In genomic region chr1:75785964-75786853, GRCh38 we compare ENCODE assay signal across 8 cellular contexts. TPM values are rescaled to one million over a fixed set of nuclear protein-coding genes. Genes with fewer than 3 reads are reported as not detected.
DNase-seq lines count a peak whose midpoint lies in the region; ATAC-seq and TF ChIP-seq lines count a peak whose summit lies in the region.

RABGGTB (plus strand) TSS chr1:75786256; CDS start chr1:75786272, 16 bp downstream.

- ATAC-seq in HG02571 (IDR thresholded peaks at IDR 0.05; ENCODE audit: unreplicated experiment): peak; percentile 67

- peaks cover 8 to 10% of the 10 kb centered on the region in 2 experiments for H3K4me1 ChIP-seq in SK-N-SH (ENCODE audit: control insufficient read depth in 1 of 2, insufficient read depth in 2 of 2, low read depth in 1 of 2, low read length in 1 of 2)

- H3K9me3 ChIP-seq in SK-N-SH: no peaks in the 10 kb centered on the region

- WGBS in SK-N-SH (ENCODE audit: low lambda C conversion rate): 2% methylated on average over 24 of the region's 28 CpGs

- peak within 1 kb of the TSS; percentile 62 to 74 for H3K4me3 ChIP-seq in SK-N-SH (ENCODE audit: low read depth in 2 of 2, low read length in 1 of 2)

- no peak for TF ChIP-seq RAD21 in SK-N-SH (IDR thresholded peaks at IDR 0.05; ENCODE audit: low read length)

- H3F3A ChIP-seq in SK-N-SH (replicated peaks; ENCODE audit: insufficient read depth): peaks cover 24% of the 10 kb centered on the region

- peaks cover 52% of the 10 kb centered on the region for H3K79me2 ChIP-seq in SK-N-SH (ENCODE audit: insufficient read depth)

- CTCF ChIA-PET in SK-N-SH (lab: Yijun Ruan, JAX): interaction anchor here (1.1 to 1.2 kb wide), 2 partner anchors 520 to 583 kb away, joined by 3 read pairs; no protein-coding TSS in a partner anchor

- TF ChIP-seq CTCF in SK-N-SH (IDR thresholded peaks at IDR 0.05): no peak

- peak within 1 kb of the TSS; percentile 91 for H2AFZ ChIP-seq in SK-N-SH (ENCODE audit: low read depth)

- POLR2A ChIA-PET in SK-N-SH (lab: Yijun Ruan, JAX): interaction anchor here (0.5 to 1.6 kb wide), 6 partner anchors 10 to 340 kb away, joined by 3 to 8 read pairs (median 3); partner anchors contain the start of genes ACADM and MSH4

- DNase-seq in GM04504 (ENCODE audit: low read depth): peak; percentile 91
- peak; percentile 80 for DNase-seq in NCI-H1048 (lab: John Stamatoyannopoulos, UW)
- DNase-seq in SK-N-SH: peak; percentile 92
- DNase-seq in activated naive CD4-positive, alpha-beta T cell treated with anti-CD3 and anti-CD28 coated beads, Interleukin-2, amount 50 U/mL, for 16 hours: peak; percentile 95
- peak; percentile 92 for DNase-seq in germinal center (ENCODE audit: low spot score)
- peak; percentile 89 for DNase-seq in non-pigmented ciliary epithelial cell (ENCODE audit: low read depth)
- DNase-seq in superior temporal gyrus (ENCODE audit: extremely low spot score): peak; percentile 98

- H3K27me3 ChIP-seq in SK-N-SH (ENCODE audit: insufficient read depth): no peaks in the 10 kb centered on the region

- H3K4me2 ChIP-seq in SK-N-SH: peak within 1 kb of the TSS; percentile 78

- H3K9ac ChIP-seq in SK-N-SH: peak within 1 kb of the TSS; percentile 92

- peak within 1 kb of the TSS; percentile 66 to 92 for H3K27ac ChIP-seq in SK-N-SH (ENCODE audit: low read depth in 2 of 2, low read length in 1 of 2)

- H3K9me2 ChIP-seq in SK-N-SH: no peaks in the 10 kb centered on the region

- H4K20me1 ChIP-seq in SK-N-SH (ENCODE audit: insufficient read depth): peaks cover 45% of the 10 kb centered on the region

- TF ChIP-seq EP300 in SK-N-SH (IDR thresholded peaks at IDR 0.05; ENCODE audit: borderline replicate concordance in 1 of 2, low read depth in 1 of 2, low read length in 1 of 2): no peak; a peak in 2 of 4 replicates

- peaks cover 35 to 42% of the 10 kb centered on the region in 2 experiments for H3K36me3 ChIP-seq in SK-N-SH (replicated peaks in 1 of 2; ENCODE audit: control insufficient read depth in 1 of 2, insufficient read depth in 2 of 2, low read length in 1 of 2)

TF ChIP-seq in SK-N-SH, 30 proteins besides CTCF, POLR2A, EP300 and RAD21 (continues in another document):
- TF ChIP-seq USF1 (IDR thresholded peaks at IDR 0.05; ENCODE audit: borderline replicate concordance, low read depth) (no peak), CHD2 (IDR thresholded peaks at IDR 0.05; ENCODE audit: low read length, partially characterized antibody) (no peak), POLR2AphosphoS5 (IDR thresholded peaks at IDR 0.05; ENCODE audit: low read depth, low read length) (peak; percentile 100), PBX3 (IDR thresholded peaks at IDR 0.05) (no peak), REST (IDR thresholded peaks at IDR 0.05; ENCODE audit: low read depth, low read length) (peak; percentile 72; the same call in 1 of the 2 replicates), TAF1 (IDR thresholded peaks at IDR 0.05; ENCODE audit: borderline replicate concordance, low read depth, low read length) (peak; percentile 98), JUND (IDR thresholded peaks at IDR 0.05) (no peak), FOSL2 (IDR thresholded peaks at IDR 0.05; ENCODE audit: borderline replicate concordance, low read depth) (no peak), FOXM1 (IDR thresholded peaks at IDR 0.05; ENCODE audit: low read depth) (no peak), NRF1 (IDR thresholded peaks at IDR 0.05; ENCODE audit: low read depth, low read length) (peak; percentile 87), GATA2 (CRISPR knock-in tag; IDR thresholded peaks at IDR 0.05) (no peak), MXI1 (IDR thresholded peaks at IDR 0.05; ENCODE audit: low read depth, low read length) (peak; percentile 65; the same call in 1 of the 2 replicates), ELF1 (IDR thresholded peaks at IDR 0.05) (peak; percentile 62), TCF12 (IDR thresholded peaks at IDR 0.05) (peak; percentile 28; the same call in 1 of the 2 replicates), GABPA (IDR thresholded peaks at IDR 0.05; ENCODE audit: low read depth) (peak; percentile 28; the same call in 1 of the 2 replicates), RXRA (IDR thresholded peaks at IDR 0.05; ENCODE audit: borderline replicate concordance, low read depth) (no peak), NFIC (IDR thresholded peaks at IDR 0.05; ENCODE audit: borderline replicate concordance) (no peak), IRF3 (IDR thresholded peaks at IDR 0.05; ENCODE audit: low read depth, low read length) (no peak), YY1 (IDR thresholded peaks at IDR 0.05; ENCODE audit: low read depth) (no peak), RCOR1 (IDR thresholded peaks at IDR 0.05; ENCODE audit: low read length) (no peak; the same call in 1 of the 2 replicates), USF2 (IDR thresholded peaks at IDR 0.05; ENCODE audit: borderline replicate concordance, low read depth, low read length) (no peak)

RNA-seq across cellular contexts. Expression of gene RABGGTB, which starts in this region (rescaled TPM):
- 59.0 and 95.5 TPM in 2 replicates for polyA plus RNA-seq in SK-N-SH (2012; rRNA removed)
- 66.3 and 98.2 TPM in 2 replicates for polyA plus RNA-seq in SK-N-SH (2012; cell fraction: cytosol; rRNA removed)
- polyA plus RNA-seq in SK-N-SH (2012; cell fraction: nucleus; rRNA removed): 99.7 and 242 TPM in 2 replicates

Comparison
In these comparisons a context has a peak if more than half of its experiments do, and no peak if none do; other contexts are left out.
1. Peak in every context shown above with its lines: DNase-seq, ATAC-seq, H3K4me3 ChIP-seq and H3K27ac ChIP-seq.